Comparison of ENCODE assay signal across 27 cellular contexts in the genomic region with DNA sequence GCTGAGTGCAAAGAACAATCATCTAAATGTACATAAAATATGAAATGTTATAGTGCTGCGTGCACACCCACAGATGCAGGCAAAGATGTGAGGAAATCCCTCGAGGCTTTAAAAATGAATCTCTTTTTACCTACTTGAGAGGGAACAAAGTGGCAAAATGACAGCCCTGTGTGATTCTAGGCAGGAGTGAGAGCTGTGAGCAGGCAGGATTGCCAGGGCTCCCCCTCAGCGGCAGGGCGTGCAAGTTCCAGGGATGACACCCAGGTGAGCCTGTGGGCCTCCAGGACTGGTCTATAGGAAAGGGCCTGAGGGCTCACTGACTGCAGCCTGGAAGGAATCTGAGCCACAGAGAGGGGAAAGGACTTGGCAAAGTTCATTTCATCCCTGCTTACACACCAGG.
"Had no signal": no experiment of that assay in that cellular context is flagged by ENCODE, and none has a peak within 500 bp of the region (broad histone marks: within the 10 kb centered on the region; RNA-seq: fewer than 3 reads in every experiment).

No MANE protein-coding gene starts in this region.

- ATAC-seq: activated CD4-positive, alpha-beta T cell treated with anti-CD3 and anti-CD28 coated beads for 36 hours; activated CD8-positive, alpha-beta memory T cell treated with anti-CD3 and anti-CD28 coated beads, Interleukin-2, amount 10 ng/mL, durations not matched to agents 7 days and 5 days; activated CD8-positive, alpha-beta T cell treated with anti-CD3 and anti-CD28 coated beads, Interleukin-2, amount 10 ng/mL, durations not matched to agents 7 days and 5 days; activated naive CD8-positive, alpha-beta T cell treated with anti-CD3 and anti-CD28 coated beads, Interleukin-2, amount 50 U/mL, for 24 hours; body of pancreas; effector memory CD8-positive, alpha-beta T cell; foreskin keratinocyte; gastrocnemius medialis; heart left ventricle had no signal

- DNase-seq: activated CD4-positive, alpha-beta memory T cell treated with anti-CD3 and anti-CD28 coated beads for 36 hours; activated CD4-positive, alpha-beta T cell treated with anti-CD3 and anti-CD28 coated beads for 36 hours; activated CD4-positive, alpha-beta T cell treated with anti-CD3 and anti-CD28 coated beads, Interleukin-2, amount 10 ng/mL, durations not matched to agents 24 days and 14 days; activated CD4-positive, CD25-positive, alpha-beta regulatory T cell; activated CD4-positive, CD25-positive, alpha-beta regulatory T cell treated with anti-CD3 and anti-CD28 coated beads, Interleukin-2, amount 50 U/mL, for 72 hours; activated CD8-positive, alpha-beta memory T cell treated with anti-CD3 and anti-CD28 coated beads, Interleukin-2, amount 10 ng/mL, durations not matched to agents 7 days and 5 days; activated CD8-positive, alpha-beta memory T cell treated with anti-CD3 and anti-CD28 coated beads, Interleukin-2, amount 50 U/mL, for 4 hours; activated CD8-positive, alpha-beta T cell treated with anti-CD3 and anti-CD28 coated beads, Interleukin-2, amount 10 ng/mL, durations not matched to agents 7 days and 5 days; activated effector memory CD4-positive, alpha-beta T cell treated with anti-CD3 and anti-CD28 coated beads, Interleukin-2, amount 50 U/mL, for 16 hours; activated naive CD4-positive, alpha-beta T cell treated with anti-CD3 and anti-CD28 coated beads for 36 hours; activated naive CD8-positive, alpha-beta T cell treated with anti-CD3 and anti-CD28 coated beads for 36 hours; activated naive CD8-positive, alpha-beta T cell treated with anti-CD3 and anti-CD28 coated beads, Interleukin-2, amount 50 U/mL, for 24 hours; activated T-cell treated with anti-CD3 and anti-CD28 coated beads, Interleukin-2, amount 50 U/mL, for 1 hour; activated T-cell treated with anti-CD3 and anti-CD28 coated beads, Interleukin-2, amount 50 U/mL, for 48 hours; adrenal gland; amygdala; aorta; body of pancreas; cortex of kidney; dermis blood vessel endothelial cell; effector CD4-positive, alpha-beta T cell; effector memory CD8-positive, alpha-beta T cell; erythroblast; foreskin keratinocyte; gastrocnemius medialis; glutamatergic neuron; heart left ventricle had no signal
